In genomic region chr7:116461500-116461899, GRCh38 we compare ENCODE assay signal across 25 cellular contexts. TPM values are rescaled to one million over a fixed set of nuclear protein-coding genes. Genes with fewer than 3 reads are reported as not detected.
DNase-seq lines count a peak whose midpoint lies in the region; ATAC-seq and TF ChIP-seq lines count a peak whose summit lies in the region.
"Had no signal": no experiment of that assay in that cellular context is flagged by ENCODE, and none has a peak within 500 bp of the region (broad histone marks: within the 10 kb centered on the region; RNA-seq: fewer than 3 reads in every experiment).

No MANE protein-coding gene starts in this region.

- DNase-seq in right lobe of liver: no peak
- no peak for DNase-seq in SK-N-MC (ENCODE audit: low read depth, low spot score)
- no peak for DNase-seq in fibroblast of mammary gland (ENCODE audit: low read depth)
- DNase-seq in activated CD4-positive, alpha-beta T cell treated with anti-CD3 and anti-CD28 coated beads, Interleukin-2, amount 50 U/mL, for 48 hours: no peak
- no peak for DNase-seq in SHP77 treated with DMSO at 0.1 percent for 48 hours (lab: John Stamatoyannopoulos, UW)
- no peak for DNase-seq in NCI-H82 (lab: John Stamatoyannopoulos, UW)
- DNase-seq in NCI-H1092 (lab: John Stamatoyannopoulos, UW): no peak
- DNase-seq: activated CD4-positive, alpha-beta T cell treated with anti-CD3 and anti-CD28 coated beads, Interleukin-2, amount 10 ng/mL, durations not matched to agents 24 days and 14 days; activated CD8-positive, alpha-beta memory T cell treated with anti-CD3 and anti-CD28 coated beads, Interleukin-2, amount 50 U/mL, for 4 hours; activated effector memory CD4-positive, alpha-beta T cell treated with anti-CD3 and anti-CD28 coated beads, Interleukin-2, amount 50 U/mL, for 16 hours; CD8-positive, alpha-beta T cell; central memory CD4-positive, alpha-beta T cell; DMS53; hypothalamus; kidney; mesendoderm; natural killer cell; NCI-H187; NCI-H2227 treated with DMSO at 0.1 percent for 48 hours; stimulated activated CD4-positive, alpha-beta T cell treated with anti-CD3 and anti-CD28 coated beads, Interleukin-4, amount 100 ng/mL, for 4 hours; SW 1271; upper lobe of right lung had no signal

- intact Hi-C loops in right lobe of liver (cut with DNase I): no loop called here

- no peaks in the 10 kb centered on the region for H3K4me1 ChIP-seq in liver (ENCODE audit: control insufficient read depth in 4 of 4, insufficient read depth in 4 of 4, low read length in 3 of 4)
- H3K4me1 ChIP-seq in right lobe of liver: no peaks in the 10 kb centered on the region
- H3K4me1 ChIP-seq: HAP-1, prostate gland, upper lobe of right lung had no signal

- H3K9me3 ChIP-seq in liver (ENCODE audit: control insufficient read depth in 4 of 4, low read length in 3 of 4) (no peaks in the 10 kb centered on the region), right lobe of liver (no peaks in the 10 kb centered on the region), SK-N-MC (ENCODE audit: low read depth, low read length) (no peaks in the 10 kb centered on the region)
- H3K9me3 ChIP-seq: HAP-1, prostate gland, upper lobe of right lung had no signal

- no peak for ATAC-seq in right lobe of liver
- ATAC-seq: CD8-positive, alpha-beta T cell; natural killer cell; upper lobe of right lung had no signal

- TF ChIP-seq POLR2A in right lobe of liver (IDR thresholded peaks at IDR 0.05): no peak

- no peak overlapping the region for H3K4me3 ChIP-seq in liver (ENCODE audit: low read depth in 1 of 3, low read length in 3 of 3)
- H3K4me3 ChIP-seq in right lobe of liver: no peak overlapping the region
- H3K4me3 ChIP-seq in SK-N-MC: peak overlapping the region; percentile 63
- H3K4me3 ChIP-seq in fibroblast of mammary gland (ENCODE audit: control insufficient read depth, low read depth, low read length): no peak overlapping the region
- H3K4me3 ChIP-seq: HAP-1, prostate gland, upper lobe of right lung had no signal

- H3K36me3 ChIP-seq in liver (ENCODE audit: control insufficient read depth in 4 of 4, insufficient read depth in 3 of 4, low read depth in 1 of 4, low read length in 3 of 4) (no peaks in the 10 kb centered on the region), right lobe of liver (no peaks in the 10 kb centered on the region), SK-N-MC (ENCODE audit: insufficient read depth, low read length) (no peaks in the 10 kb centered on the region)
- H3K36me3 ChIP-seq: HAP-1, prostate gland, upper lobe of right lung had no signal

- peak in 1 of 2 donors; percentile 18 for TF ChIP-seq RAD21 in liver (IDR thresholded peaks at IDR 0.05)

- TF ChIP-seq CTCF in liver (IDR thresholded peaks at IDR 0.05; ENCODE audit: low read depth, low read length, missing input control) (peak; percentile 4), right lobe of liver (IDR thresholded peaks at IDR 0.05) (peak in 1 of 4 donors; percentile 4), fibroblast of mammary gland (conservative IDR thresholded peaks at IDR 0.05; ENCODE audit: control insufficient read depth, insufficient read depth, low read depth, low read length) (peak; percentile 37)

- H3K27me3 ChIP-seq in liver (ENCODE audit: control insufficient read depth in 4 of 4, insufficient read depth in 4 of 4, low read length in 3 of 4): no peaks in the 10 kb centered on the region
- no peaks in the 10 kb centered on the region for H3K27me3 ChIP-seq in right lobe of liver
- H3K27me3 ChIP-seq: upper lobe of right lung had no signal

- H3K9ac ChIP-seq in liver (ENCODE audit: low read depth in 1 of 2, low read length in 2 of 2) (no peak overlapping the region), SK-N-MC (ENCODE audit: insufficient read length) (peak overlapping the region; percentile 61)

- H3K27ac ChIP-seq in liver (ENCODE audit: low read depth in 1 of 2, low read length in 2 of 2) (no peak overlapping the region), right lobe of liver (no peak overlapping the region), SK-N-MC (peak overlapping the region; percentile 100)
- H3K27ac ChIP-seq: prostate gland, upper lobe of right lung had no signal

TF ChIP-seq in liver, 16 proteins besides CTCF, POLR2A, EP300 and RAD21:
- TF ChIP-seq EGR1 (IDR thresholded peaks at IDR 0.05; ENCODE audit: low read depth in 2 of 2) (no peak), HNF4G (IDR thresholded peaks at IDR 0.05) (no peak), ATF3 (IDR thresholded peaks at IDR 0.05) (no peak), JUND (IDR thresholded peaks at IDR 0.05) (no peak), HNF4A (conservative IDR thresholded peaks at IDR 0.05) (no peak), TAF1 (conservative IDR thresholded peaks at IDR 0.05) (no peak), FOXA1 (IDR thresholded peaks at IDR 0.05) (no peak), NR2F2 (IDR thresholded peaks at IDR 0.05) (no peak), FOXA2 (IDR thresholded peaks at IDR 0.05) (no peak), SP1 (IDR thresholded peaks at IDR 0.05) (no peak), YY1 (IDR thresholded peaks at IDR 0.05) (no peak), REST (IDR thresholded peaks at IDR 0.05) (no peak), GABPA (IDR thresholded peaks at IDR 0.05 in 1 of 2, conservative IDR thresholded peaks at IDR 0.05 in 1 of 2) (no peak)

RNA-seq across cellular contexts. Expression of gene CAV2, which starts 38.0 kb away (rescaled TPM):
- total RNA-seq in liver (10 to 100 TPM in 1 of 2 donors, 1 to 10 TPM in 1; 6.8 to 16.2 TPM), right lobe of liver (10 to 100 TPM; 12.5 to 51.0 (median 36.0) TPM)
- polyA plus RNA-seq in liver: 10 to 100 TPM; 23.6 to 29.7 TPM
- total RNA-seq: activated CD4-positive, alpha-beta T cell treated with anti-CD3 and anti-CD28 coated beads, Interleukin-2, amount 10 ng/mL, durations not matched to agents 24 days and 14 days; CD8-positive, alpha-beta T cell had no signal
